In genomic region chr3:52310861-52311566, GRCh38 we compare ENCODE assay signal across 1 cellular context.
A peak's percentile ranks its signal among the peaks of the same experiment; 100 is the strongest.
TF ChIP-seq lines count a peak whose summit lies in the region.

No MANE protein-coding gene starts in this region.

TF ChIP-seq in SK-N-SH treated with all-trans-retinoic acid at 6 μM for 48 hours, 23 proteins besides CTCF, POLR2A, EP300 and RAD21 (continued from another document):
- no peak for TF ChIP-seq POU6F1 (CRISPR knock-in tag; IDR thresholded peaks at IDR 0.05; ENCODE audit: borderline replicate concordance, low read depth)
- TF ChIP-seq ESRRG (CRISPR knock-in tag; IDR thresholded peaks at IDR 0.05), result no peak
- TF ChIP-seq ZNF8 (CRISPR knock-in tag; IDR thresholded peaks at IDR 0.05), result peak; percentile 42; the same call in 1 of the 2 replicates
- no peak for TF ChIP-seq PATZ1 (CRISPR knock-in tag; IDR thresholded peaks at IDR 0.05; ENCODE audit: borderline replicate concordance)
- peak; percentile 69; the same call in 1 of the 2 replicates for TF ChIP-seq CSDC2 (CRISPR knock-in tag; IDR thresholded peaks at IDR 0.05)
- TF ChIP-seq PPARA (CRISPR knock-in tag; IDR thresholded peaks at IDR 0.05; ENCODE audit: borderline replicate concordance), result 0 out of 2 replicates have a peak, but pooled peaks have one; percentile 61
- TF ChIP-seq ISL1 (CRISPR knock-in tag; IDR thresholded peaks at IDR 0.05), result no peak
- 0 out of 2 replicates have a peak, but pooled peaks have one; percentile 13 for TF ChIP-seq GLIS3 (CRISPR knock-in tag; IDR thresholded peaks at IDR 0.05)
- TF ChIP-seq RARB (CRISPR knock-in tag; IDR thresholded peaks at IDR 0.05), result no peak
- TF ChIP-seq ZFP30 (CRISPR knock-in tag; IDR thresholded peaks at IDR 0.05), result no peak
- peak; percentile 45; the same call in 1 of the 2 replicates for TF ChIP-seq TSHZ2 (CRISPR knock-in tag; IDR thresholded peaks at IDR 0.05)
- no peak for TF ChIP-seq CREB5 (CRISPR knock-in tag; IDR thresholded peaks at IDR 0.05; ENCODE audit: low read depth)
- 0 out of 2 replicates have a peak, but pooled peaks have one; percentile 16 for TF ChIP-seq OSR1 (CRISPR knock-in tag; IDR thresholded peaks at IDR 0.05)
- no peak for TF ChIP-seq ARNTL (CRISPR knock-in tag; IDR thresholded peaks at IDR 0.05; ENCODE audit: borderline replicate concordance, low read depth)
- TF ChIP-seq ZC3H10 (CRISPR knock-in tag; IDR thresholded peaks at IDR 0.05), result no peak
- TF ChIP-seq ZFP3 (CRISPR knock-in tag; IDR thresholded peaks at IDR 0.05), result no peak
- TF ChIP-seq TOX (CRISPR knock-in tag; IDR thresholded peaks at IDR 0.05; ENCODE audit: borderline replicate concordance), result no peak
- peak; percentile 45; the same call in 1 of the 2 replicates for TF ChIP-seq ZNF70 (CRISPR knock-in tag; IDR thresholded peaks at IDR 0.05)
